13 cellular contexts compared by ENCODE assay signal in the genomic region with DNA sequence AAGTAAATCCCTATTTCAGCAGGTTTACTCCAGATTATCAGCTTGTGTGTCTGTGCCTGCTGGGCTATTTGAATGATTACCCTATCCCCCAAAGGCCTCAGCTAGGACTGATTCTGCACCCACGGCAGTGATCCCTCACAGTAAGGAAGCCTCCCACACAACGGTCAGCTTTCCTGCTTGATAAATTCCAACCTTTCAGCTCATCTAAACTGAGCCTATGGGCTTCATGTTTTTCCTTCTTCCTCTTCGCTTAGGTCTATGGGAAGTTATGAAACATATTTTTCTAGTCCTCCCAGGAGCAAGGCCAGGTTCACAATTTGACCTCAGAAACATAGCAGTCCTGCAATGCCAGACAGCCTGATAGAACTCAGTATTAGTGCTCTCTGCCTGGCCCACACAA.
DNase-seq lines count a peak whose midpoint lies in the region; ATAC-seq, FAIRE-seq and TF ChIP-seq lines count a peak whose summit lies in the region.
"Had no signal": no experiment of that assay in that cellular context is flagged by ENCODE, and none has a peak within 500 bp of the region (broad histone marks: within the 10 kb centered on the region; RNA-seq: fewer than 3 reads in every experiment).

No MANE protein-coding gene starts in this region.

- H3K4me3 Mint-ChIP-seq in GM23338: no peak overlapping the region
- H3K4me3 Mint-ChIP-seq in activated naive CD8-positive, alpha-beta T cell treated with anti-CD3 and anti-CD28 coated beads, Interleukin-2, amount 50 U/mL, for 24 hours: no peak overlapping the region
- H3K4me3 Mint-ChIP-seq: CD8-positive, alpha-beta T cell had no signal

- no peaks in the 10 kb centered on the region for H3F3A ChIP-seq in GM23338 (replicated peaks; ENCODE audit: low read depth)

- no peak overlapping the region for H3K4me3 ChIP-seq in GM23338
- H3K4me3 ChIP-seq in kidney (ENCODE audit: low read length in 2 of 2): no peak overlapping the region
- H3K4me3 ChIP-seq: SK-N-MC had no signal

- no peaks in the 10 kb centered on the region for H3K27me3 Mint-ChIP-seq in GM23338 (ENCODE audit: insufficient read depth, low read depth, poor library complexity)
- peaks cover 2% of the 10 kb centered on the region for H3K27me3 Mint-ChIP-seq in activated naive CD8-positive, alpha-beta T cell treated with anti-CD3 and anti-CD28 coated beads, Interleukin-2, amount 50 U/mL, for 24 hours

- H3K9me3 ChIP-seq in kidney (ENCODE audit: control insufficient read depth in 1 of 2, low read length in 2 of 2): no peaks in the 10 kb centered on the region

- no peak for DNase-seq in GM23338 (ENCODE audit: low spot score)
- DNase-seq in NCI-H748 (lab: John Stamatoyannopoulos, UW; ENCODE audit: unreplicated experiment): peak; percentile 38
- peak; percentile 64 for DNase-seq in amniotic epithelial cell (ENCODE audit: low read depth)
- peak; percentile 60 for DNase-seq in left kidney (ENCODE audit: low read depth, low spot score)
- no peak for DNase-seq in kidney
- no peak for DNase-seq in activated naive CD8-positive, alpha-beta T cell treated with anti-CD3 and anti-CD28 coated beads, Interleukin-2, amount 50 U/mL, for 24 hours
- no peak for DNase-seq in posterior vena cava (ENCODE audit: low spot score)
- DNase-seq: ACHN; CD8-positive, alpha-beta T cell; NCI-H1436 treated with DMSO at 0.1 percent for 48 hours; NCI-H524 treated with DMSO at 0.1 percent for 48 hours had no signal

- H3K27ac Mint-ChIP-seq in GM23338: no peak overlapping the region
- H3K27ac Mint-ChIP-seq in activated naive CD8-positive, alpha-beta T cell treated with anti-CD3 and anti-CD28 coated beads, Interleukin-2, amount 50 U/mL, for 24 hours: no peak overlapping the region
- H3K27ac Mint-ChIP-seq: CD8-positive, alpha-beta T cell had no signal

- H3K27ac ChIP-seq in GM23338 (ENCODE audit: low read depth) (no peak overlapping the region), kidney (ENCODE audit: low read depth in 2 of 2, low read length in 2 of 2) (no peak overlapping the region)
- H3K27ac ChIP-seq: SK-N-MC had no signal

- no peaks in the 10 kb centered on the region for H3K9me2 ChIP-seq in GM23338 (ENCODE audit: insufficient read depth)

- H3K27me3 ChIP-seq in GM23338 (ENCODE audit: insufficient read depth): no peaks in the 10 kb centered on the region

- peak; percentile 54; the same call in 2 of the 3 replicates for ATAC-seq in GM23338
- ATAC-seq in activated naive CD8-positive, alpha-beta T cell treated with anti-CD3 and anti-CD28 coated beads, Interleukin-2, amount 50 U/mL, for 24 hours: no peak
- ATAC-seq: CD8-positive, alpha-beta T cell had no signal

- H3K36me3 ChIP-seq in GM23338 (ENCODE audit: insufficient read depth): no peaks in the 10 kb centered on the region
- H3K36me3 ChIP-seq in kidney (ENCODE audit: control insufficient read depth in 1 of 2, insufficient read depth in 2 of 2, low read length in 2 of 2): no peaks in the 10 kb centered on the region

- H3K36me3 Mint-ChIP-seq in GM23338 (ENCODE audit: low read depth): no peaks in the 10 kb centered on the region
- no peaks in the 10 kb centered on the region for H3K36me3 Mint-ChIP-seq in activated naive CD8-positive, alpha-beta T cell treated with anti-CD3 and anti-CD28 coated beads, Interleukin-2, amount 50 U/mL, for 24 hours (ENCODE audit: low read depth)
- H3K36me3 Mint-ChIP-seq: CD8-positive, alpha-beta T cell had no signal

- FAIRE-seq in kidney (lab: Jason Lieb, UNC): no peak
- FAIRE-seq: H54 had no signal

- peaks cover 28% of the 10 kb centered on the region for H3K4me1 Mint-ChIP-seq in GM23338
- H3K4me1 Mint-ChIP-seq in activated naive CD8-positive, alpha-beta T cell treated with anti-CD3 and anti-CD28 coated beads, Interleukin-2, amount 50 U/mL, for 24 hours: no peaks in the 10 kb centered on the region

- no peak overlapping the region for H3K4me2 ChIP-seq in GM23338

- no peaks in the 10 kb centered on the region for H3K79me2 ChIP-seq in GM23338 (replicated peaks; ENCODE audit: insufficient read depth)

- H4K20me1 ChIP-seq in GM23338 (replicated peaks; ENCODE audit: insufficient read depth): no peaks in the 10 kb centered on the region

- intact Hi-C loops in kidney (cut with DNase I) (no loop called here), posterior vena cava (cut with DNase I) (no loop called here)

- no peak overlapping the region for H3K9ac ChIP-seq in kidney (ENCODE audit: low read length in 2 of 2)

- no peak overlapping the region for H2AFZ ChIP-seq in GM23338

- H3K4me1 ChIP-seq in GM23338 (ENCODE audit: insufficient read depth) (peaks cover 5% of the 10 kb centered on the region; the same call in 1 of the 2 replicates), kidney (ENCODE audit: control insufficient read depth in 1 of 2, insufficient read depth in 1 of 2, low read depth in 1 of 2, low read length in 2 of 2) (no peaks in the 10 kb centered on the region)

- H3K9me3 Mint-ChIP-seq in GM23338: no peaks in the 10 kb centered on the region
- no peaks in the 10 kb centered on the region for H3K9me3 Mint-ChIP-seq in activated naive CD8-positive, alpha-beta T cell treated with anti-CD3 and anti-CD28 coated beads, Interleukin-2, amount 50 U/mL, for 24 hours
- H3K9me3 Mint-ChIP-seq: CD8-positive, alpha-beta T cell had no signal

- TF ChIP-seq CTCF in GM23338 (conservative IDR thresholded peaks at IDR 0.05; ENCODE audit: low read depth in 2 of 2) (no peak), kidney (IDR thresholded peaks at IDR 0.05; ENCODE audit: borderline replicate concordance, extremely low read depth, insufficient read depth) (no peak)

TF ChIP-seq in GM23338, 12 proteins besides CTCF, POLR2A, EP300 and RAD21 (continues in another document):
- TF ChIP-seq JUNB (IDR thresholded peaks at IDR 0.05; ENCODE audit: unreplicated experiment) (no peak), NANOG (IDR thresholded peaks at IDR 0.05; ENCODE audit: borderline replicate concordance) (no peak), EZH2phosphoT487 (IDR thresholded peaks at IDR 0.05; ENCODE audit: unreplicated experiment) (no peak)
- TF ChIP-seq, protein P1, sequence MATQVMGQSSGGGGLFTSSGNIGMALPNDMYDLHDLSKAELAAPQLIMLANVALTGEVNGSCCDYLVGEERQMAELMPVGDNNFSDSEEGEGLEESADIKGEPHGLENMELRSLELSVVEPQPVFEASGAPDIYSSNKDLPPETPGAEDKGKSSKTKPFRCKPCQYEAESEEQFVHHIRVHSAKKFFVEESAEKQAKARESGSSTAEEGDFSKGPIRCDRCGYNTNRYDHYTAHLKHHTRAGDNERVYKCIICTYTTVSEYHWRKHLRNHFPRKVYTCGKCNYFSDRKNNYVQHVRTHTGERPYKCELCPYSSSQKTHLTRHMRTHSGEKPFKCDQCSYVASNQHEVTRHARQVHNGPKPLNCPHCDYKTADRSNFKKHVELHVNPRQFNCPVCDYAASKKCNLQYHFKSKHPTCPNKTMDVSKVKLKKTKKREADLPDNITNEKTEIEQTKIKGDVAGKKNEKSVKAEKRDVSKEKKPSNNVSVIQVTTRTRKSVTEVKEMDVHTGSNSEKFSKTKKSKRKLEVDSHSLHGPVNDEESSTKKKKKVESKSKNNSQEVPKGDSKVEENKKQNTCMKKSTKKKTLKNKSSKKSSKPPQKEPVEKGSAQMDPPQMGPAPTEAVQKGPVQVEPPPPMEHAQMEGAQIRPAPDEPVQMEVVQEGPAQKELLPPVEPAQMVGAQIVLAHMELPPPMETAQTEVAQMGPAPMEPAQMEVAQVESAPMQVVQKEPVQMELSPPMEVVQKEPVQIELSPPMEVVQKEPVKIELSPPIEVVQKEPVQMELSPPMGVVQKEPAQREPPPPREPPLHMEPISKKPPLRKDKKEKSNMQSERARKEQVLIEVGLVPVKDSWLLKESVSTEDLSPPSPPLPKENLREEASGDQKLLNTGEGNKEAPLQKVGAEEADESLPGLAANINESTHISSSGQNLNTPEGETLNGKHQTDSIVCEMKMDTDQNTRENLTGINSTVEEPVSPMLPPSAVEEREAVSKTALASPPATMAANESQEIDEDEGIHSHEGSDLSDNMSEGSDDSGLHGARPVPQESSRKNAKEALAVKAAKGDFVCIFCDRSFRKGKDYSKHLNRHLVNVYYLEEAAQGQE (IDR thresholded peaks at IDR 0.05; ENCODE audit: unreplicated experiment): no peak
- TF ChIP-seq, protein P2, sequence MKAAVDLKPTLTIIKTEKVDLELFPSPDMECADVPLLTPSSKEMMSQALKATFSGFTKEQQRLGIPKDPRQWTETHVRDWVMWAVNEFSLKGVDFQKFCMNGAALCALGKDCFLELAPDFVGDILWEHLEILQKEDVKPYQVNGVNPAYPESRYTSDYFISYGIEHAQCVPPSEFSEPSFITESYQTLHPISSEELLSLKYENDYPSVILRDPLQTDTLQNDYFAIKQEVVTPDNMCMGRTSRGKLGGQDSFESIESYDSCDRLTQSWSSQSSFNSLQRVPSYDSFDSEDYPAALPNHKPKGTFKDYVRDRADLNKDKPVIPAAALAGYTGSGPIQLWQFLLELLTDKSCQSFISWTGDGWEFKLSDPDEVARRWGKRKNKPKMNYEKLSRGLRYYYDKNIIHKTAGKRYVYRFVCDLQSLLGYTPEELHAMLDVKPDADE (IDR thresholded peaks at IDR 0.05): no peak

Comparison
In these comparisons a context has a peak if more than half of its experiments do, and no peak if none do; other contexts are left out.
1. DNase-seq: peak in NCI-H748 (single experiment), amniotic epithelial cell (single experiment) and left kidney (single experiment); none in GM23338 (single experiment), kidney (single experiment), activated naive CD8-positive, alpha-beta T cell treated with anti-CD3 and anti-CD28 coated beads, Interleukin-2, amount 50 U/mL, for 24 hours (single experiment) and posterior vena cava (single experiment).